In genomic region chrX:6049132-6049531, GRCh38 we compare ENCODE assay signal across 33 cellular contexts.
"Had no signal": no experiment of that assay in that cellular context is flagged by ENCODE, and none has a peak within 500 bp of the region (broad histone marks: within the 10 kb centered on the region; RNA-seq: fewer than 3 reads in every experiment).

No MANE protein-coding gene starts in this region.

- H3K4me2 ChIP-seq: smooth muscle cell had no signal

- H3K36me3 Mint-ChIP-seq: naive thymus-derived CD4-positive, alpha-beta T cell; natural killer cell; stimulated activated memory B cell treated with anti-CD40 and anti-IgM and Interleukin-4, amounts not matched to agents 10 μg/mL and 1 μg/mL and 100 μg/mL, for 72 hours; type B pancreatic cell had no signal

- H3K9ac ChIP-seq: parathyroid adenoma had no signal

- H3K79me2 ChIP-seq: parathyroid adenoma had no signal

- H3K9me3 ChIP-seq: neutrophil, ovary, psoas muscle, spleen, suprapubic skin, testis, tibial artery, transverse colon, upper lobe of right lung, uterus had no signal

- H3K36me3 ChIP-seq: neutrophil, ovary, spleen, suprapubic skin, tibial artery, transverse colon, upper lobe of right lung, uterus had no signal

- H3K27me3 ChIP-seq: neutrophil, ovary, spleen, suprapubic skin, testis, tibial artery, transverse colon, upper lobe of right lung, uterus had no signal

- H3K27ac Mint-ChIP-seq: naive thymus-derived CD4-positive, alpha-beta T cell; natural killer cell; nephron; progenitor cell of endocrine pancreas; stimulated activated memory B cell treated with anti-CD40 and anti-IgM and Interleukin-4, amounts not matched to agents 10 μg/mL and 1 μg/mL and 100 μg/mL, for 72 hours; stimulated activated naive CD8-positive, alpha-beta T cell treated with anti-CD3 and anti-CD28 coated beads, Interleukin-15, amount 100 ng/mL, for 72 hours; type B pancreatic cell had no signal

- H3K4me3 Mint-ChIP-seq: naive thymus-derived CD4-positive, alpha-beta T cell; natural killer cell; nephron; neural crest cell; stimulated activated memory B cell treated with anti-CD40 and anti-IgM and Interleukin-4, amounts not matched to agents 10 μg/mL and 1 μg/mL and 100 μg/mL, for 72 hours; stimulated activated naive CD8-positive, alpha-beta T cell treated with anti-CD3 and anti-CD28 coated beads, Interleukin-15, amount 100 ng/mL, for 72 hours; type B pancreatic cell had no signal

- H3K4me1 Mint-ChIP-seq: naive thymus-derived CD4-positive, alpha-beta T cell; natural killer cell; stimulated activated memory B cell treated with anti-CD40 and anti-IgM and Interleukin-4, amounts not matched to agents 10 μg/mL and 1 μg/mL and 100 μg/mL, for 72 hours; stimulated activated naive CD8-positive, alpha-beta T cell treated with anti-CD3 and anti-CD28 coated beads, Interleukin-15, amount 100 ng/mL, for 72 hours had no signal

- DNase-seq: naive thymus-derived CD4-positive, alpha-beta T cell; natural killer cell; nucleus accumbens; ovary; posterior cingulate gyrus; psoas muscle; right cardiac atrium; spleen; stimulated activated CD4-positive, alpha-beta T cell treated with anti-CD3 and anti-CD28 coated beads, Interleukin-12 subunit alpha, Interleukin-12 subunit beta, amount 100 ng/mL, for 4 hours; stimulated activated CD4-positive, alpha-beta T cell treated with anti-CD3 and anti-CD28 coated beads, Interleukin-1b, Interleukin-23, amount 100 ng/mL, for 48 hours; stimulated activated CD4-positive, alpha-beta T cell treated with anti-CD3 and anti-CD28 coated beads, Interleukin-4, amount 100 ng/mL, for 1 hour; stimulated activated CD4-positive, alpha-beta T cell treated with anti-CD3 and anti-CD28 coated beads, Interleukin-4, amount 100 ng/mL, for 4 hours; stimulated activated CD8-positive, alpha-beta memory T cell treated with anti-CD3 and anti-CD28 coated beads, Interleukin-4, amount 100 ng/mL, for 48 hours; stimulated activated naive CD4-positive, alpha-beta T cell; stimulated activated naive CD8-positive, alpha-beta T cell treated with anti-CD3 and anti-CD28 coated beads, Interleukin-15, amount 100 ng/mL, for 72 hours; stimulated activated naive CD8-positive, alpha-beta T cell treated with anti-CD3 and anti-CD28 coated beads, Interleukin-15, Interleukin-2, amounts not matched to agents 100 U/mL and 50 U/mL, for 24 hours; substantia nigra; testis; tibial artery; transverse colon; upper lobe of right lung; uterus had no signal

- H3K4me3 ChIP-seq: ovary, psoas muscle, skin epidermis, smooth muscle cell, spleen, suprapubic skin, testis, tibial artery, transverse colon, upper lobe of right lung, uterus had no signal

- H3K27me3 Mint-ChIP-seq: naive thymus-derived CD4-positive, alpha-beta T cell; progenitor cell of endocrine pancreas; stimulated activated naive CD8-positive, alpha-beta T cell treated with anti-CD3 and anti-CD28 coated beads, Interleukin-15, amount 100 ng/mL, for 72 hours; type B pancreatic cell had no signal

- H3K9me3 Mint-ChIP-seq: nephron; stimulated activated naive CD8-positive, alpha-beta T cell treated with anti-CD3 and anti-CD28 coated beads, Interleukin-15, amount 100 ng/mL, for 72 hours; type B pancreatic cell had no signal

- H3K4me1 ChIP-seq: psoas muscle, spleen, suprapubic skin, testis, tibial artery, transverse colon, upper lobe of right lung, uterus had no signal

- H3K27ac ChIP-seq: neutrophil, ovary, parathyroid adenoma, psoas muscle, skin epidermis, spleen, suprapubic skin, testis, tibial artery, transverse colon, upper lobe of right lung, uterus had no signal

- H2AFZ ChIP-seq: parathyroid adenoma had no signal

- ATAC-seq: naive thymus-derived CD4-positive, alpha-beta T cell; natural killer cell; psoas muscle; right cardiac atrium; sciatic nerve; stimulated activated memory B cell treated with anti-CD40 and anti-IgM and Interleukin-4, amounts not matched to agents 10 μg/mL and 1 μg/mL and 100 μg/mL, for 72 hours; stimulated activated naive CD8-positive, alpha-beta T cell treated with anti-CD3 and anti-CD28 coated beads, Interleukin-15, amount 100 ng/mL, for 72 hours; stimulated activated naive CD8-positive, alpha-beta T cell treated with anti-CD3 and anti-CD28 coated beads, Interleukin-15, Interleukin-2, amounts not matched to agents 100 U/mL and 50 U/mL, for 24 hours; upper lobe of right lung had no signal
